1 cellular context compared by ENCODE assay signal in genomic region chr4:54110019-54110416, GRCh38.
TF ChIP-seq lines count a peak whose summit lies in the region.

No MANE protein-coding gene starts in this region.

TF ChIP-seq in SK-N-SH, 30 proteins besides CTCF, POLR2A, EP300 and RAD21:
- no peak for TF ChIP-seq GATA2 (CRISPR knock-in tag; IDR thresholded peaks at IDR 0.05)
- no peak for TF ChIP-seq CHD2 (IDR thresholded peaks at IDR 0.05; ENCODE audit: low read length, partially characterized antibody)
- TF ChIP-seq NFIC (IDR thresholded peaks at IDR 0.05; ENCODE audit: borderline replicate concordance) = no peak
- TF ChIP-seq JUND (IDR thresholded peaks at IDR 0.05) = no peak
- TF ChIP-seq FOXM1 (IDR thresholded peaks at IDR 0.05; ENCODE audit: low read depth) = no peak
- no peak for TF ChIP-seq MEF2A (IDR thresholded peaks at IDR 0.05; ENCODE audit: borderline replicate concordance, low read depth)
- TF ChIP-seq ZBTB33 (IDR thresholded peaks at IDR 0.05; ENCODE audit: borderline replicate concordance, low read depth) = no peak
- no peak for TF ChIP-seq TAF1 (IDR thresholded peaks at IDR 0.05; ENCODE audit: borderline replicate concordance, low read depth, low read length)
- TF ChIP-seq SIN3A (IDR thresholded peaks at IDR 0.05; ENCODE audit: borderline replicate concordance, low read depth, low read length) = no peak
- no peak for TF ChIP-seq MXI1 (IDR thresholded peaks at IDR 0.05; ENCODE audit: low read depth, low read length)
- no peak for TF ChIP-seq RFX5 (IDR thresholded peaks at IDR 0.05; ENCODE audit: low read length)
- no peak for TF ChIP-seq RCOR1 (IDR thresholded peaks at IDR 0.05; ENCODE audit: low read length)
- no peak for TF ChIP-seq POLR2AphosphoS5 (IDR thresholded peaks at IDR 0.05; ENCODE audit: low read depth, low read length)
- TF ChIP-seq MAX (IDR thresholded peaks at IDR 0.05; ENCODE audit: low read depth) = no peak
